10 cellular contexts compared by ENCODE assay signal in the genomic region with DNA sequence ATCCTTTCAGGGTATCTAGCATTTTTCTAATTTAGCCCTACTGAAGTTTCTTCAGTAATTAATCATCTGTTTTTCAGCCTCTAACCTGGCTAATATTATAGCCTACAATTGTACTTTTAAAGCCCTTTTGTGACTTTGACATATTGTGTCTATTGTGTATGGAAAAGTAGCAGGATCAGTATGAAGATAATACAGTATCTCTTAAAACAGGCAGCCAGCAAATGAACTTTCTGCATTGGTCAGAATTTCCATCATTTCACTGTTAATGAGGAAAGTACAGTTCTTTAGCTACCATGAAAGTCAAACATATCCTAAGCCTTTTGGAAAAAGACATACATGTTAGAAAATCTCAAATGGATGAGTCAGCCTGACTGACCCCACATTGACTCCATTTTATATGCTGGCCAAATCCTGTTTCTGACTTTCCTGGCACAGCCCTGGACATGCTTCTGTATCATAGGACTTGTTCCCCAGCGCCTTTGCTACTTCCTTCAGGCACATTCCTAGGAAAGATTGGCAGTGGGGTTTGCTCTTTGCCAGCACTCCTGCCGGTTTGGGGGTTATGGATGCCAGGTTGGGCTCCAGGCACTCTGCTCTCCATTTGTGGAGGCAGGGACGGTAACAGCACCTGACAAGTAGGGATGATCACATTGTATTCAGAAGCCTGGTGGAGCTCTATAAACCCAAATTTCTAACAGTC. TPM values are rescaled to one million over a fixed set of nuclear protein-coding genes. Genes with fewer than 3 reads are reported as not detected.
A peak's percentile ranks its signal among the peaks of the same experiment; 100 is the strongest.
DNase-seq lines count a peak whose midpoint lies in the region; ATAC-seq and TF ChIP-seq lines count a peak whose summit lies in the region.
"Had no signal": no experiment of that assay in that cellular context is flagged by ENCODE, and none has a peak within 500 bp of the region (broad histone marks: within the 10 kb centered on the region; RNA-seq: fewer than 3 reads in every experiment).

No MANE protein-coding gene starts in this region.

- no peaks in the 10 kb centered on the region for H3K9me3 ChIP-seq in fibroblast of lung (ENCODE audit: control insufficient read depth, insufficient read depth, low read depth, low read length)

- no peaks in the 10 kb centered on the region for H4K20me1 ChIP-seq in fibroblast of lung (ENCODE audit: control insufficient read depth, extremely low read depth, insufficient read depth, low read length)

- peaks cover 39% of the 10 kb centered on the region for H3K36me3 Mint-ChIP-seq in T-cell

- no peaks in the 10 kb centered on the region for H3K27me3 Mint-ChIP-seq in T-cell

- peaks cover 86 to 93% (median 89%) of the 10 kb centered on the region in 3 donors for H3K4me1 Mint-ChIP-seq in T-cell

- POLR2A ChIA-PET in T-cell (lab: Charles Lee) = interaction anchor here in 1 of 2 donors (1.6 kb wide), 1 partner anchor 14 kb away, joined by 7 read pairs; no protein-coding TSS in a partner anchor

- peak overlapping the region; percentile 62 for H3K27ac ChIP-seq in fibroblast of lung (ENCODE audit: insufficient read depth, low read length)

- peak overlapping the region in 1 of 3 donors; percentile 40 for H3K4me3 Mint-ChIP-seq in T-cell

- H3K4me3 ChIP-seq in fibroblast of lung (replicated peaks in 1 of 4; ENCODE audit: control extremely low read depth in 1 of 4, insufficient read depth in 1 of 4, low read depth in 3 of 4, low read length in 4 of 4) = no peak overlapping the region

- TF ChIP-seq CTCF in fibroblast of lung (conservative IDR thresholded peaks at IDR 0.05 in 1 of 2, IDR thresholded peaks at IDR 0.05 in 1 of 2; ENCODE audit: low read depth in 1 of 2, low read length in 2 of 2) = no peak

- H3K36me3 ChIP-seq in fibroblast of lung (ENCODE audit: control insufficient read depth, insufficient read depth, low read length) = peaks cover 7% of the 10 kb centered on the region

- H3K4me1 ChIP-seq in fibroblast of lung (ENCODE audit: control insufficient read depth, extremely low read depth, insufficient read depth, low read length) = peaks cover 27% of the 10 kb centered on the region

- no peak overlapping the region for H3K9ac ChIP-seq in fibroblast of lung (ENCODE audit: insufficient read depth, low read length)

- ATAC-seq in T-cell (replicated peaks in 1 of 4) = peak in 1 of 4 experiments; percentile 21
- no peak for ATAC-seq in GM18519 (IDR thresholded peaks at IDR 0.05; ENCODE audit: low FRiP score, unreplicated experiment)
- ATAC-seq in activated CD4-positive, CD25-positive, alpha-beta regulatory T cell treated with anti-CD3 and anti-CD28 coated beads, Interleukin-2, amount 50 U/mL, for 24 hours = no peak
- ATAC-seq in HG03354 (IDR thresholded peaks at IDR 0.05; ENCODE audit: poor library complexity, severe bottlenecking, unreplicated experiment) = no peak

- H2AFZ ChIP-seq in fibroblast of lung (ENCODE audit: low read length) = no peak overlapping the region

- peaks cover 91% of the 10 kb centered on the region for H3K79me2 ChIP-seq in fibroblast of lung (ENCODE audit: control insufficient read depth, insufficient read depth, low read length)

- H3K27ac Mint-ChIP-seq in T-cell = peak overlapping the region; percentile 45 to 68

- H3K4me2 ChIP-seq in fibroblast of lung (ENCODE audit: extremely low read depth, insufficient read depth, low read length) = peak overlapping the region; percentile 77

- no peaks in the 10 kb centered on the region for H3K27me3 ChIP-seq in fibroblast of lung (ENCODE audit: control insufficient read depth, insufficient read depth, low read length)

- no peaks in the 10 kb centered on the region for H3K9me3 Mint-ChIP-seq in T-cell

- DNase-seq in GM04503 (ENCODE audit: low read depth) = peak; percentile 56
- no peak for DNase-seq in T-cell
- peak; percentile 89 to 91 for DNase-seq in fibroblast of lung (ENCODE audit: low read depth in 2 of 2)
- peak; percentile 73 for DNase-seq in pulmonary artery endothelial cell (ENCODE audit: low read depth, low spot score)
- no peak for DNase-seq in activated CD4-positive, CD25-positive, alpha-beta regulatory T cell treated with anti-CD3 and anti-CD28 coated beads, Interleukin-2, amount 50 U/mL, for 72 hours
- DNase-seq: activated gamma-delta T cell treated with Interleukin-2 at 50 U/mL for 16 hours, NCI-H1417 had no signal

- CTCF ChIA-PET in T-cell (lab: Charles Lee) = interaction anchor here in 1 of 2 donors (0.8 to 1.6 kb wide), 2 partner anchors 82 to 85 kb away, joined by 3 to 5 read pairs; no protein-coding TSS in a partner anchor

RNA-seq across cellular contexts. Expression of gene TOP1, which starts 43.6 kb away (rescaled TPM):
- 10 to 100 TPM; 30.2 to 41.2 (median 38.1) TPM for total RNA-seq in T-cell
- 27.0 and 35.3 TPM in 2 replicates for total RNA-seq in fibroblast of lung
- polyA plus RNA-seq in fibroblast of lung = 18.4 and 36.0 TPM in 2 replicates
- 59.0 and 106 TPM in 2 replicates for polyA plus RNA-seq in fibroblast of lung (2012)
- 7.2 and 9.9 TPM in 2 replicates for polyA minus RNA-seq in fibroblast of lung (ENCODE audit: low replicate concordance)
- total RNA-seq in pulmonary artery endothelial cell = 23.0 and 32.0 TPM in 2 replicates

Comparison
In these comparisons a context has a peak if more than half of its experiments do, and no peak if none do; other contexts are left out.
1. DNase-seq: peak in GM04503 (single experiment), fibroblast of lung (2 of 2) and pulmonary artery endothelial cell (single experiment); none in T-cell (0 of 34) and activated CD4-positive, CD25-positive, alpha-beta regulatory T cell treated with anti-CD3 and anti-CD28 coated beads, Interleukin-2, amount 50 U/mL, for 72 hours (single experiment).